ENCODE assay signal across 26 cellular contexts in the genomic region with DNA sequence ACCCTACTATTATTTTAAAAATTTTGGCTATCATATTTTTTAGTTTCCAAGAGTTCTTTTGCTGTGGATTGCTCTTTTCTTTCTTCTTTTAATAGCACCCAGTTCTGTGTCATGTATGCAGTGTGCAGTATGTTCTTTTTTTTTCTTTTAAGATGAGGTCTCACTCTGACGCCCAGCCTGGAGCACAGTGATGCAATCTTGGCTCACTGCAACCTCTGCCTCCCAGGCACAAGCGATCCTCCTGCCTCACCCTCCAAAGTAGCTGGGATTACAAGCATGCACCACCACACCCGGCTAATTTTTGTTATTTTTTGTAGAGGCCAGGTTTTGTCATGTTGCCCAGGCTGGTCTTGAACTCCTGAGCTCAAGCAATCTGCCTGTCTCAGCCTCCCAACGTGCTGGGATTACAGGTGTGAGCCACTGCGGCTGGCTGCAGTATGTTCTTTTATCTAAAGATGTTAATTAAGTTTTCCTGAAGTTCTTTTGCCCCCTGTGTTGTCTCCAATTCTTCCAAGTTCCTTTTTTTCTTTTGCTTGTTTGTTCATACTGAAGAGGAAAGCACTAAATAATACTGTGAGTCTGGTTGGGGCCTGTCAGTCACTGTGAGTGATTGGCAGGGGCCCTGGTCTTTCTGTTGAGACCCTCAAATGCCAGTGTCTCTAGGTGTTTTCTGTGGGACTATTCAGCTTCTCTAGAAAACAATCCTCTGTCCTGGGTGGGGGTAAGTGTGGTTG. TPM values are rescaled to one million over a fixed set of nuclear protein-coding genes. Genes with fewer than 3 reads are reported as not detected.
DNase-seq lines count a peak whose midpoint lies in the region; ATAC-seq and TF ChIP-seq lines count a peak whose summit lies in the region.
"Had no signal": no experiment of that assay in that cellular context is flagged by ENCODE, and none has a peak within 500 bp of the region (broad histone marks: within the 10 kb centered on the region; RNA-seq: fewer than 3 reads in every experiment).

No MANE protein-coding gene starts in this region.

- POLR2A ChIA-PET in CD4-positive, alpha-beta memory T cell (lab: Charles Lee; ENCODE audit: partially characterized antibody): no interaction called here
- POLR2A ChIA-PET in naive thymus-derived CD4-positive, alpha-beta T cell (lab: Charles Lee): no interaction called here

- no peak for ATAC-seq in naive thymus-derived CD4-positive, alpha-beta T cell
- ATAC-seq in GM19455 (IDR thresholded peaks at IDR 0.05; ENCODE audit: unreplicated experiment) (no peak), HG03039 (IDR thresholded peaks at IDR 0.05; ENCODE audit: unreplicated experiment) (no peak)
- ATAC-seq: activated T-cell treated with anti-CD3 and anti-CD28 coated beads, Interleukin-2, amount 50 U/mL, for 4 hours; Panc1 had no signal

- no peak overlapping the region for H3K27ac ChIP-seq in CD4-positive, alpha-beta memory T cell (ENCODE audit: low read depth, low read length)
- no peak overlapping the region for H3K27ac ChIP-seq in naive thymus-derived CD4-positive, alpha-beta T cell (ENCODE audit: low read depth, low read length)
- H3K27ac ChIP-seq: SJSA1, tibial artery had no signal

- H3K4me3 ChIP-seq in CD4-positive, alpha-beta memory T cell (ENCODE audit: low read length in 2 of 2): no peak overlapping the region
- H3K4me3 ChIP-seq in naive thymus-derived CD4-positive, alpha-beta T cell (ENCODE audit: low read length): no peak overlapping the region
- no peak overlapping the region for H3K4me3 ChIP-seq in MG63
- H3K4me3 ChIP-seq: SJSA1, tibial artery had no signal

- DNase-seq in CD4-positive, alpha-beta memory T cell: no peak
- DNase-seq in chondrocyte (ENCODE audit: low spot score) (peak; percentile 9), MG63 (no peak), NCI-H1436 treated with DMSO at 0.1 percent for 48 hours (lab: John Stamatoyannopoulos, UW) (no peak)
- no peak for DNase-seq in naive thymus-derived CD4-positive, alpha-beta T cell
- DNase-seq: activated B cell treated with CpG ODN at 0.5 μM for 24 hours; activated CD4-positive, alpha-beta memory T cell treated with anti-CD3 and anti-CD28 coated beads, Interleukin-2, amount 10 ng/mL, durations not matched to agents 7 days and 5 days; activated T-cell treated with anti-CD3 and anti-CD28 coated beads, Interleukin-2, amount 50 U/mL, for 4 hours; caudate nucleus; DND-41; effector CD4-positive, alpha-beta T cell; hippocampal formation; Kasumi-1; naive B cell; NCI-H1417; NCI-H2171 treated with DMSO at 0.1 percent for 48 hours; NCI-H774; stimulated activated naive CD4-positive, alpha-beta T cell; tibial artery had no signal

- intact Hi-C loops in CD4-positive, alpha-beta memory T cell (cut with micrococcal nuclease): no loop called here
- intact Hi-C loops in naive thymus-derived CD4-positive, alpha-beta T cell (cut with micrococcal nuclease): no loop called here

- no peak for TF ChIP-seq RAD21 in Ishikawa (IDR thresholded peaks at IDR 0.05; ENCODE audit: low read depth)

- H3K4me1 Mint-ChIP-seq in CD4-positive, alpha-beta memory T cell: peaks cover 0 to 8% (median 5%) of the 10 kb centered on the region in 4 donors
- no peaks in the 10 kb centered on the region for H3K4me1 Mint-ChIP-seq in chondrocyte (ENCODE audit: low read depth)
- H3K4me1 Mint-ChIP-seq in naive thymus-derived CD4-positive, alpha-beta T cell: peaks cover 5 to 13% (median 11%) of the 10 kb centered on the region in 7 donors
- H3K4me1 Mint-ChIP-seq: activated B cell treated with CpG ODN at 0.5 μM for 24 hours, naive B cell had no signal

- H3K9me3 Mint-ChIP-seq in CD4-positive, alpha-beta memory T cell: peaks cover 0 to 14% (median 5%) of the 10 kb centered on the region in 8 donors
- peaks cover 21% of the 10 kb centered on the region for H3K9me3 Mint-ChIP-seq in chondrocyte (ENCODE audit: low read depth)
- H3K9me3 Mint-ChIP-seq in naive thymus-derived CD4-positive, alpha-beta T cell: peaks cover 2 to 14% (median 6%) of the 10 kb centered on the region in 11 donors

- no peaks in the 10 kb centered on the region for H3K27me3 Mint-ChIP-seq in CD4-positive, alpha-beta memory T cell
- peaks cover 29% of the 10 kb centered on the region for H3K27me3 Mint-ChIP-seq in chondrocyte (ENCODE audit: low read depth)
- H3K27me3 Mint-ChIP-seq in naive thymus-derived CD4-positive, alpha-beta T cell: peaks cover 0 to 22% (median 0%) of the 10 kb centered on the region in 5 donors

- no peaks in the 10 kb centered on the region for H3K9me3 ChIP-seq in CD4-positive, alpha-beta memory T cell (ENCODE audit: control insufficient read depth in 1 of 2, low read length in 2 of 2)
- H3K9me3 ChIP-seq in naive thymus-derived CD4-positive, alpha-beta T cell (ENCODE audit: control insufficient read depth in 2 of 3, low read length in 3 of 3): peaks cover 0 to 1% (median 0%) of the 10 kb centered on the region in 3 experiments
- H3K9me3 ChIP-seq in MG63: no peaks in the 10 kb centered on the region; the same call in 1 of the 2 replicates
- H3K9me3 ChIP-seq: SJSA1 had no signal

- no peaks in the 10 kb centered on the region for H3K27me3 ChIP-seq in CD4-positive, alpha-beta memory T cell (ENCODE audit: insufficient read depth, low read length)
- H3K27me3 ChIP-seq in naive thymus-derived CD4-positive, alpha-beta T cell (ENCODE audit: control insufficient read depth in 2 of 2, insufficient read depth in 2 of 2, low read length in 2 of 2): no peaks in the 10 kb centered on the region
- no peaks in the 10 kb centered on the region for H3K27me3 ChIP-seq in MG63
- H3K27me3 ChIP-seq: SJSA1 had no signal

- H3K27ac Mint-ChIP-seq in CD4-positive, alpha-beta memory T cell: peak overlapping the region in 4 of 7 donors; percentile 20 to 66 (median 50)
- no peak overlapping the region for H3K27ac Mint-ChIP-seq in chondrocyte (ENCODE audit: unreplicated experiment)
- peak overlapping the region in 7 of 9 donors; percentile 12 to 80 (median 32) for H3K27ac Mint-ChIP-seq in naive thymus-derived CD4-positive, alpha-beta T cell
- H3K27ac Mint-ChIP-seq: activated B cell treated with CpG ODN at 0.5 μM for 24 hours; activated CD4-positive, alpha-beta memory T cell treated with anti-CD3 and anti-CD28 coated beads, Interleukin-2, amount 10 ng/mL, durations not matched to agents 7 days and 5 days; T-helper 2 cell treated with Interferon-gamma antibody and Interleukin-4, amounts not matched to agents 5 μg/mL and 100 μg/mL, for 36 hours had no signal

- TF ChIP-seq EP300 in Ishikawa (IDR thresholded peaks at IDR 0.05; ENCODE audit: borderline replicate concordance): no peak

- H3K36me3 ChIP-seq in CD4-positive, alpha-beta memory T cell (ENCODE audit: insufficient read depth, low read length): no peaks in the 10 kb centered on the region
- no peaks in the 10 kb centered on the region for H3K36me3 ChIP-seq in naive thymus-derived CD4-positive, alpha-beta T cell (ENCODE audit: control insufficient read depth in 2 of 3, insufficient read depth in 3 of 3, low read length in 3 of 3)
- H3K36me3 ChIP-seq in MG63: no peaks in the 10 kb centered on the region
- H3K36me3 ChIP-seq: SJSA1, tibial artery had no signal

- CTCF ChIA-PET in CD4-positive, alpha-beta memory T cell (lab: Charles Lee; ENCODE audit: partially characterized antibody): interaction anchor here (0.9 kb wide), 1 partner anchor 145 kb away, joined by 4 read pairs; no protein-coding TSS in a partner anchor
- CTCF ChIA-PET in naive thymus-derived CD4-positive, alpha-beta T cell (lab: Charles Lee): no interaction called here

- H3K4me1 ChIP-seq in CD4-positive, alpha-beta memory T cell (ENCODE audit: insufficient read depth, low read length): no peaks in the 10 kb centered on the region
- no peaks in the 10 kb centered on the region for H3K4me1 ChIP-seq in naive thymus-derived CD4-positive, alpha-beta T cell (ENCODE audit: control insufficient read depth in 2 of 2, insufficient read depth in 2 of 2, low read length in 2 of 2)
- H3K4me1 ChIP-seq: SJSA1, tibial artery had no signal

- H3K4me3 Mint-ChIP-seq in CD4-positive, alpha-beta memory T cell: no peak overlapping the region
- H3K4me3 Mint-ChIP-seq in chondrocyte (ENCODE audit: unreplicated experiment): no peak overlapping the region
- no peak overlapping the region for H3K4me3 Mint-ChIP-seq in naive thymus-derived CD4-positive, alpha-beta T cell
- H3K4me3 Mint-ChIP-seq: activated B cell treated with CpG ODN at 0.5 μM for 24 hours; activated CD4-positive, alpha-beta memory T cell treated with anti-CD3 and anti-CD28 coated beads, Interleukin-2, amount 10 ng/mL, durations not matched to agents 7 days and 5 days; activated T-cell treated with anti-CD3 and anti-CD28 coated beads, Interleukin-2, amount 50 U/mL, for 4 hours; naive B cell; T-helper 2 cell treated with Interferon-gamma antibody and Interleukin-4, amounts not matched to agents 5 μg/mL and 100 μg/mL, for 36 hours had no signal

- peaks cover 5 to 7% of the 10 kb centered on the region in 2 donors for H3K36me3 Mint-ChIP-seq in CD4-positive, alpha-beta memory T cell
- H3K36me3 Mint-ChIP-seq in chondrocyte (ENCODE audit: low read depth): peaks cover 7% of the 10 kb centered on the region
- H3K36me3 Mint-ChIP-seq in naive thymus-derived CD4-positive, alpha-beta T cell: peaks cover 2 to 6% (median 3%) of the 10 kb centered on the region in 5 donors

- TF ChIP-seq CTCF in chondrocyte (IDR thresholded peaks at IDR 0.05): no peak

TF ChIP-seq in Ishikawa, 13 proteins besides CTCF, POLR2A, EP300 and RAD21:
- TF ChIP-seq CEBPB (IDR thresholded peaks at IDR 0.05): peak; percentile 85
- no peak for TF ChIP-seq CREB1 (IDR thresholded peaks at IDR 0.05; ENCODE audit: low read depth)

RNA-seq across cellular contexts. Expression of a gene that starts 17.5 kb away (rescaled TPM):
- total RNA-seq in CD4-positive, alpha-beta memory T cell: 10 to 100 TPM; 18.6 to 19.0 TPM
- polyA plus RNA-seq in CD4-positive, alpha-beta memory T cell: 1 to 10 TPM; 1.4 to 5.5 TPM
- not detected in 3 replicates for total RNA-seq in chondrocyte
- 10 to 100 TPM in 2 of 5 experiments, 1 to 10 TPM in 3; 7.0 to 16.6 (median 9.8) TPM for total RNA-seq in naive thymus-derived CD4-positive, alpha-beta T cell
- polyA plus RNA-seq in naive thymus-derived CD4-positive, alpha-beta T cell: 1 to 10 TPM; 2.0 to 3.3 TPM
- not detected in 2 replicates for total RNA-seq in MG63 (2014; rRNA removed; shearing (Covaris generic); ENCODE audit: low replicate concordance)
- total RNA-seq: fibroblast of lung, SJSA1 had no signal
- polyA plus RNA-seq: fibroblast of lung had no signal

RNA-seq across cellular contexts. Expression of a gene that starts 54.3 kb away (rescaled TPM):
- 1 to 10 TPM; 5.0 to 6.0 TPM for total RNA-seq in CD4-positive, alpha-beta memory T cell
- polyA plus RNA-seq in CD4-positive, alpha-beta memory T cell: 1 to 10 TPM in 1 of 2 donors, under 1 TPM in 1; 0.42 to 4.0 TPM
- total RNA-seq in chondrocyte: 3.2 to 4.2 TPM (median 4.0 TPM) in 3 replicates
- total RNA-seq in naive thymus-derived CD4-positive, alpha-beta T cell: 1 to 10 TPM in 4 of 5 experiments, under 1 TPM in 1; 0.66 to 7.6 (median 4.7) TPM
- 1 to 10 TPM; 2.1 to 5.3 TPM for polyA plus RNA-seq in naive thymus-derived CD4-positive, alpha-beta T cell
- total RNA-seq in MG63 (2014; rRNA removed; shearing (Covaris generic); ENCODE audit: low replicate concordance): 5.5 and 7.5 TPM in 2 replicates
